Comparison of ENCODE assay signal across 10 cellular contexts in genomic region chr1:17232759-17233661, GRCh38. TPM values are rescaled to one million over a fixed set of nuclear protein-coding genes. Genes with fewer than 3 reads are reported as not detected.
DNase-seq lines count a peak whose midpoint lies in the region; ATAC-seq and TF ChIP-seq lines count a peak whose summit lies in the region.
"Had no signal": no experiment of that assay in that cellular context is flagged by ENCODE, and none has a peak within 500 bp of the region (broad histone marks: within the 10 kb centered on the region; RNA-seq: fewer than 3 reads in every experiment).

No MANE protein-coding gene starts in this region.

- peak overlapping the region; percentile 100 for H3K27ac ChIP-seq in PC-9
- H3K27ac ChIP-seq: adrenal gland, right lobe of liver had no signal

- H3K4me3 ChIP-seq in PC-9 = peak overlapping the region; percentile 48; the same call in 1 of the 2 replicates
- H3K4me3 ChIP-seq in epithelial cell of esophagus (ENCODE audit: low read length) = no peak overlapping the region
- H3K4me3 ChIP-seq: adrenal gland, right lobe of liver had no signal

- intact Hi-C loops in PC-9 (cut with micrococcal nuclease; ENCODE audit: unreplicated experiment) = loop anchor here (1.0 to 10.0 kb wide), 4 partner anchors 18 to 278 kb away; no protein-coding TSS in a partner anchor

- H3K36me3 ChIP-seq in PC-9 (ENCODE audit: low read depth) = no peaks in the 10 kb centered on the region
- H3K36me3 ChIP-seq: adrenal gland, right lobe of liver had no signal

- no peaks in the 10 kb centered on the region for H4K20me1 ChIP-seq in PC-9 (ENCODE audit: insufficient read depth)

- no peak overlapping the region for H2AFZ ChIP-seq in PC-9

- TSS peak; percentile 96 for BruUV-seq in PC-9 (replicated peaks; lab: Mats Ljungman, UMichigan)

- peaks cover 92% of the 10 kb centered on the region for H3K4me1 ChIP-seq in PC-9 (replicated peaks; ENCODE audit: insufficient read depth)
- H3K4me1 ChIP-seq: adrenal gland had no signal

- DNase-seq in Daoy (ENCODE audit: low read depth) (peak; percentile 92), PC-9 (peak in 1 of 2 experiments; percentile 96), epithelial cell of esophagus (ENCODE audit: low read depth) (peak; percentile 88), renal cortical epithelial cell (ENCODE audit: low read depth) (peak; percentile 94), NCI-H524 treated with DMSO at 0.1 percent for 48 hours (lab: John Stamatoyannopoulos, UW) (no peak), Kasumi-1 (lab: John Stamatoyannopoulos, UW) (no peak)

- H3K9me2 ChIP-seq in PC-9 (ENCODE audit: insufficient read depth) = no peaks in the 10 kb centered on the region

- H3F3A ChIP-seq in PC-9 (ENCODE audit: insufficient read depth, low read depth) = peaks cover 66% of the 10 kb centered on the region

- POLR2A ChIA-PET in PC-9 (lab: Charles Lee; ENCODE audit: unreplicated experiment) = interaction anchor here (0.6 to 2.4 kb wide), 10 partner anchors 18 to 1398 kb away, joined by 4 to 17 read pairs (median 8); no protein-coding TSS in a partner anchor

- no peaks in the 10 kb centered on the region for H3K27me3 ChIP-seq in PC-9 (ENCODE audit: insufficient read depth, low read depth)
- H3K27me3 ChIP-seq: adrenal gland, right lobe of liver had no signal

- CTCF ChIA-PET in PC-9 (lab: Charles Lee) = no interaction called here

- peak overlapping the region; percentile 80 for H3K4me2 ChIP-seq in PC-9

- TF ChIP-seq CTCF in PC-9 (conservative IDR thresholded peaks at IDR 0.05) (no peak), epithelial cell of esophagus (IDR thresholded peaks at IDR 0.05; ENCODE audit: insufficient read depth, low read depth, low read length, missing control alignments) (no peak)

- H3K79me2 ChIP-seq in PC-9 (ENCODE audit: low read depth) = peaks cover 7% of the 10 kb centered on the region; the same call in 1 of the 2 replicates

- no peak for ATAC-seq in activated CD4-positive, CD25-positive, alpha-beta regulatory T cell treated with anti-CD3 and anti-CD28 coated beads, Interleukin-2, amount 50 U/mL, for 24 hours
- ATAC-seq in HG03159 (IDR thresholded peaks at IDR 0.05; ENCODE audit: unreplicated experiment) = no peak

- H3K9me3 ChIP-seq in PC-9 (ENCODE audit: insufficient read depth, low read depth) = no peaks in the 10 kb centered on the region
- H3K9me3 ChIP-seq: adrenal gland, right lobe of liver had no signal

RNA-seq across cellular contexts. Expression of gene PADI3, which starts 15.9 kb away (rescaled TPM):
- total RNA-seq in Daoy (2014; rRNA removed; shearing (Covaris generic)) = 0.09 and 1.5 TPM in 2 replicates
- total RNA-seq in PC-9 (2021) = 1.1 and 5.0 TPM in 2 replicates
- 0.05 and 0.35 TPM in 2 replicates for total RNA-seq in renal cortical epithelial cell
- total RNA-seq: adrenal gland, right lobe of liver had no signal

RNA-seq across cellular contexts. Expression of gene PADI1, which starts 28.1 kb away (rescaled TPM):
- total RNA-seq in Daoy (2014; rRNA removed; shearing (Covaris generic)) = 2.5 TPM in 1 of 2 replicates, not detected in the other
- total RNA-seq in PC-9 (2021) = 27.7 and 28.3 TPM in 2 replicates
- 1.5 and 26.0 TPM in 2 replicates for total RNA-seq in renal cortical epithelial cell
- total RNA-seq: adrenal gland had no signal

Comparison
In these comparisons a context has a peak if more than half of its experiments do, and no peak if none do; other contexts are left out.
1. DNase-seq: peak in Daoy (single experiment), epithelial cell of esophagus (single experiment) and renal cortical epithelial cell (single experiment); none in NCI-H524 treated with DMSO at 0.1 percent for 48 hours (single experiment) and Kasumi-1 (0 of 2).